In genomic region chr11:72696866-72697428, GRCh38 we compare ENCODE assay signal across 17 cellular contexts. TPM values are rescaled to one million over a fixed set of nuclear protein-coding genes. Genes with fewer than 3 reads are reported as not detected.
DNase-seq lines count a peak whose midpoint lies in the region; ATAC-seq and TF ChIP-seq lines count a peak whose summit lies in the region.
"Had no signal": no experiment of that assay in that cellular context is flagged by ENCODE, and none has a peak within 500 bp of the region (broad histone marks: within the 10 kb centered on the region; RNA-seq: fewer than 3 reads in every experiment).

No MANE protein-coding gene starts in this region.

- peaks cover 11% of the 10 kb centered on the region for H3K4me1 Mint-ChIP-seq in activated T-helper 17 cell treated with anti-CD3 and anti-CD28 coated beads, Interleukin-2, amount 50 U/mL, for 72 hours

- no peaks in the 10 kb centered on the region for H3K9me3 ChIP-seq in left ventricle myocardium inferior (replicated peaks)
- H3K9me3 ChIP-seq: esophagus muscularis mucosa had no signal

- peak; percentile 30 for ATAC-seq in activated T-helper 17 cell treated with anti-CD3 and anti-CD28 coated beads, Interleukin-2, amount 50 U/mL, for 72 hours (replicated peaks)
- ATAC-seq in omental fat pad (ENCODE audit: low FRiP score) (peak; percentile 60), GM21423 (IDR thresholded peaks at IDR 0.05; ENCODE audit: unreplicated experiment) (no peak), GM21723 (IDR thresholded peaks at IDR 0.05; ENCODE audit: unreplicated experiment) (no peak)
- ATAC-seq: T-helper 17 cell had no signal

- DNase-seq in AG10803 (ENCODE audit: low read depth) (peak; percentile 29), left ventricle myocardium inferior (peak; percentile 71), omental fat pad (ENCODE audit: low spot score) (no peak), inferior parietal cortex (ENCODE audit: extremely low spot score) (no peak), foreskin melanocyte (no peak)
- DNase-seq: activated CD4-positive, alpha-beta T cell treated with anti-CD3 and anti-CD28 coated beads for 1 hour; activated T-cell treated with anti-CD3 and anti-CD28 coated beads, Interleukin-2, amount 50 U/mL, for 24 hours; NCI-H1694; NCI-H748 treated with DMSO at 0.1 percent for 48 hours; RPMI8226; stimulated activated CD4-positive, alpha-beta T cell treated with anti-CD3 and anti-CD28 coated beads, Interleukin-2, amount 100 ng/mL, for 48 hours; T-helper 17 cell had no signal

- H3K36me3 Mint-ChIP-seq in activated T-helper 17 cell treated with anti-CD3 and anti-CD28 coated beads, Interleukin-2, amount 50 U/mL, for 72 hours (ENCODE audit: low read depth): peaks cover 94% of the 10 kb centered on the region

- TF ChIP-seq CTCF in AG10803 (conservative IDR thresholded peaks at IDR 0.05; ENCODE audit: low read length) (no peak), left ventricle myocardium inferior (IDR thresholded peaks at IDR 0.05; ENCODE audit: borderline replicate concordance) (no peak), omental fat pad (IDR thresholded peaks at IDR 0.05) (no peak)

- no peak overlapping the region for H3K27ac Mint-ChIP-seq in activated T-helper 17 cell treated with anti-CD3 and anti-CD28 coated beads, Interleukin-2, amount 50 U/mL, for 72 hours
- H3K27ac Mint-ChIP-seq: activated T-cell treated with anti-CD3 and anti-CD28 coated beads, Interleukin-2, amount 50 U/mL, for 24 hours; T-helper 17 cell had no signal

- H3K27me3 ChIP-seq in left ventricle myocardium inferior (ENCODE audit: low read depth): no peaks in the 10 kb centered on the region
- H3K27me3 ChIP-seq: esophagus muscularis mucosa had no signal

- intact Hi-C loops in left ventricle myocardium inferior (cut with micrococcal nuclease): no loop called here

- H3K4me1 ChIP-seq in left ventricle myocardium inferior: peaks cover 45% of the 10 kb centered on the region

- no peaks in the 10 kb centered on the region for H3K27me3 Mint-ChIP-seq in activated T-helper 17 cell treated with anti-CD3 and anti-CD28 coated beads, Interleukin-2, amount 50 U/mL, for 72 hours
- H3K27me3 Mint-ChIP-seq: activated T-cell treated with anti-CD3 and anti-CD28 coated beads, Interleukin-2, amount 50 U/mL, for 24 hours; T-helper 17 cell had no signal

- H3K36me3 ChIP-seq in left ventricle myocardium inferior: peaks cover 98% of the 10 kb centered on the region

- H3K9me3 Mint-ChIP-seq in activated T-helper 17 cell treated with anti-CD3 and anti-CD28 coated beads, Interleukin-2, amount 50 U/mL, for 72 hours: no peaks in the 10 kb centered on the region
- H3K9me3 Mint-ChIP-seq: activated T-cell treated with anti-CD3 and anti-CD28 coated beads, Interleukin-2, amount 50 U/mL, for 24 hours had no signal

- H3K4me3 ChIP-seq in AG10803 (ENCODE audit: low read length): no peak overlapping the region
- no peak overlapping the region for H3K4me3 ChIP-seq in left ventricle myocardium inferior
- H3K4me3 ChIP-seq: esophagus muscularis mucosa had no signal

- no peak overlapping the region for H3K4me3 Mint-ChIP-seq in activated T-helper 17 cell treated with anti-CD3 and anti-CD28 coated beads, Interleukin-2, amount 50 U/mL, for 72 hours
- H3K4me3 Mint-ChIP-seq: activated T-cell treated with anti-CD3 and anti-CD28 coated beads, Interleukin-2, amount 50 U/mL, for 24 hours; T-helper 17 cell had no signal

- H3K27ac ChIP-seq in left ventricle myocardium inferior (replicated peaks): peak overlapping the region; percentile 40

RNA-seq across cellular contexts. Expression of gene PDE2A, which starts 22.7 kb away (rescaled TPM):
- 1 to 10 TPM; 1.7 to 3.6 TPM for total RNA-seq in activated T-helper 17 cell treated with anti-CD3 and anti-CD28 coated beads, Interleukin-2, amount 50 U/mL, for 72 hours
- total RNA-seq in left ventricle myocardium inferior (19.6 TPM), omental fat pad (100 to 1,000 TPM in 1 of 4 donors, 10 to 100 TPM in 3; 54.0 to 339 (median 84.6) TPM)
- total RNA-seq: chondrocyte had no signal

RNA-seq across cellular contexts. Expression of gene ARAP1, which starts 55.3 kb away (rescaled TPM):
- 100 to 1,000 TPM in 1 of 2 donors, 10 to 100 TPM in 1; 98.0 to 216 TPM for total RNA-seq in activated T-helper 17 cell treated with anti-CD3 and anti-CD28 coated beads, Interleukin-2, amount 50 U/mL, for 72 hours
- total RNA-seq in left ventricle myocardium inferior (51.9 TPM), omental fat pad (100 to 1,000 TPM; 112 to 204 (median 123) TPM)

Comparison
In these comparisons a context has a peak if more than half of its experiments do, and no peak if none do; other contexts are left out.
1. DNase-seq: peak in AG10803 (single experiment) and left ventricle myocardium inferior (single experiment); none in omental fat pad (single experiment), inferior parietal cortex (single experiment) and foreskin melanocyte (single experiment).
2. ATAC-seq: peak in activated T-helper 17 cell treated with anti-CD3 and anti-CD28 coated beads, Interleukin-2, amount 50 U/mL, for 72 hours (single experiment) and omental fat pad (single experiment); none in GM21423 (single experiment) and GM21723 (single experiment).